Comparison of ENCODE assay signal across 12 cellular contexts in genomic region chr10:78336402-78336791, GRCh38.
DNase-seq lines count a peak whose midpoint lies in the region; ATAC-seq and TF ChIP-seq lines count a peak whose summit lies in the region.
"Had no signal": no experiment of that assay in that cellular context is flagged by ENCODE, and none has a peak within 500 bp of the region (broad histone marks: within the 10 kb centered on the region; RNA-seq: fewer than 3 reads in every experiment).

No MANE protein-coding gene starts in this region.

- H3K27ac ChIP-seq in Panc1 (ENCODE audit: low read length), result no peak overlapping the region
- H3K27ac ChIP-seq in osteoblast (ENCODE audit: low read depth, low read length), result peak overlapping the region; percentile 91
- H3K27ac ChIP-seq: cardiac muscle cell had no signal

- H2AFZ ChIP-seq in osteoblast (ENCODE audit: low read length), result no peak overlapping the region

- in situ Hi-C loops in Panc1 (cut with HindIII; ENCODE audit: low pct_unique_long_range_greater_than_20kb, low sequenced_read_pairs), result no loop called here
- in situ Hi-C loops in GM13977 (cut with MboI; ENCODE audit: low pct_unique_long_range_greater_than_20kb, low sequenced_read_pairs, unreplicated experiment), result no loop called here

- ATAC-seq in Panc1 (peak; percentile 31; the same call in 1 of the 2 replicates), HG02623 (IDR thresholded peaks at IDR 0.05; ENCODE audit: unreplicated experiment) (no peak)
- ATAC-seq: CD8-positive, alpha-beta T cell had no signal

- H3K4me1 ChIP-seq in Panc1 (ENCODE audit: control insufficient read depth, insufficient read depth, low read length) (no peaks in the 10 kb centered on the region), osteoblast (ENCODE audit: insufficient read depth, low read length) (peaks cover 49% of the 10 kb centered on the region)

- H3K79me2 ChIP-seq in osteoblast (ENCODE audit: insufficient read depth, low read length), result no peaks in the 10 kb centered on the region

- H3K4me3 ChIP-seq in Panc1 (ENCODE audit: low read depth in 2 of 2, low read length in 2 of 2) (no peak overlapping the region), fibroblast of mammary gland (ENCODE audit: control insufficient read depth, low read depth, low read length) (no peak overlapping the region), osteoblast (ENCODE audit: insufficient read depth, low read length) (no peak overlapping the region)
- H3K4me3 ChIP-seq: cardiac muscle cell had no signal

- BruUV-seq in Panc1 (replicated peaks; lab: Mats Ljungman, UMichigan), result no TSS peak

- no peak for TF ChIP-seq CTCF in AG09319 (IDR thresholded peaks at IDR 0.05; ENCODE audit: low read depth, low read length)
- TF ChIP-seq CTCF in Panc1 (IDR thresholded peaks at IDR 0.05), result no peak
- no peak for TF ChIP-seq CTCF in fibroblast of mammary gland (conservative IDR thresholded peaks at IDR 0.05; ENCODE audit: control insufficient read depth, insufficient read depth, low read depth, low read length)
- no peak for TF ChIP-seq CTCF in osteoblast (IDR thresholded peaks at IDR 0.05; ENCODE audit: extremely low read depth, low read depth, low read length)
- no peak for TF ChIP-seq CTCF in GM13977 (IDR thresholded peaks at IDR 0.05; ENCODE audit: extremely low read depth, insufficient read depth, missing control alignments)

- peak overlapping the region; percentile 61 for H3K4me2 ChIP-seq in osteoblast (ENCODE audit: insufficient read depth, low read length)

- no peaks in the 10 kb centered on the region for H3K9me3 ChIP-seq in Panc1 (ENCODE audit: control insufficient read depth, insufficient read depth, low read depth, low read length)
- no peaks in the 10 kb centered on the region for H3K9me3 ChIP-seq in osteoblast (ENCODE audit: low read depth, low read length)

- DNase-seq in AG09319 (ENCODE audit: extremely low read depth, low read depth), result peak; percentile 54
- DNase-seq in Panc1 (ENCODE audit: low read depth, low spot score), result peak; percentile 46
- peak; percentile 98 for DNase-seq in fibroblast of mammary gland (ENCODE audit: low read depth)
- peak; percentile 93 for DNase-seq in osteoblast (ENCODE audit: insufficient read length, low spot score, missing footprints)
- DNase-seq in NCI-H1092 (lab: John Stamatoyannopoulos, UW), result no peak
- DNase-seq in 8988T, result no peak
- no peak for DNase-seq in GM13977 (ENCODE audit: low spot score)
- DNase-seq: GOT3, SIG-M5 had no signal

- H3K36me3 ChIP-seq in Panc1 (ENCODE audit: control insufficient read depth, insufficient read depth, low read length) (no peaks in the 10 kb centered on the region), osteoblast (ENCODE audit: insufficient read depth, low read length) (no peaks in the 10 kb centered on the region)
- H3K36me3 ChIP-seq: cardiac muscle cell had no signal

- no peaks in the 10 kb centered on the region; the same call in 1 of the 2 replicates for H3K27me3 ChIP-seq in Panc1 (ENCODE audit: control insufficient read depth, insufficient read depth, low read length)
- H3K27me3 ChIP-seq in osteoblast (ENCODE audit: insufficient read depth, low read length), result no peaks in the 10 kb centered on the region
- H3K27me3 ChIP-seq: cardiac muscle cell had no signal

- CTCF ChIA-PET in Panc1 (lab: Charles Lee), result no interaction called here

- POLR2A ChIA-PET in Panc1 (lab: Charles Lee), result interaction anchor here (0.6 kb wide), 1 partner anchor 8 kb away, joined by 4 read pairs; no protein-coding TSS in a partner anchor

- H4K20me1 ChIP-seq in osteoblast (ENCODE audit: insufficient read depth, low read length), result no peaks in the 10 kb centered on the region

- intact Hi-C loops in Panc1 (cut with micrococcal nuclease; ENCODE audit: unreplicated experiment), result no loop called here

Comparison
In these comparisons a context has a peak if more than half of its experiments do, and no peak if none do; other contexts are left out.
1. DNase-seq: peak in AG09319 (single experiment), Panc1 (single experiment), fibroblast of mammary gland (single experiment) and osteoblast (single experiment); none in NCI-H1092 (single experiment), 8988T (single experiment) and GM13977 (single experiment).